ENCODE assay signal across 21 cellular contexts in genomic region chr3:29481249-29481648, GRCh38.
DNase-seq lines count a peak whose midpoint lies in the region; ATAC-seq, FAIRE-seq and TF ChIP-seq lines count a peak whose summit lies in the region.
"Had no signal": no experiment of that assay in that cellular context is flagged by ENCODE, and none has a peak within 500 bp of the region (broad histone marks: within the 10 kb centered on the region; RNA-seq: fewer than 3 reads in every experiment).

No MANE protein-coding gene starts in this region.

- H3K79me2 ChIP-seq in astrocyte (ENCODE audit: insufficient read depth, low read length): no peaks in the 10 kb centered on the region

- no peaks in the 10 kb centered on the region for H3K9me3 ChIP-seq in astrocyte (ENCODE audit: insufficient read depth, low read depth, low read length)
- H3K9me3 ChIP-seq: BLaER1, Caco-2 had no signal

- TF ChIP-seq EP300 in Ishikawa (IDR thresholded peaks at IDR 0.05; ENCODE audit: borderline replicate concordance): peak; percentile 93

- no peak overlapping the region for H3K4me3 Mint-ChIP-seq in astrocyte (ENCODE audit: unreplicated experiment)
- H3K4me3 Mint-ChIP-seq: B cell; CD4-positive, CD25-positive, alpha-beta regulatory T cell; CD8-positive, alpha-beta T cell; H9 had no signal

- TF ChIP-seq CTCF in astrocyte (IDR thresholded peaks at IDR 0.05; ENCODE audit: insufficient read depth, low read depth, low read length): no peak

- H4K20me1 ChIP-seq in astrocyte (ENCODE audit: insufficient read depth, low read length): peaks cover 5% of the 10 kb centered on the region
- H4K20me1 ChIP-seq: BLaER1 had no signal

- no peak overlapping the region for H3K27ac ChIP-seq in astrocyte (ENCODE audit: low read depth, low read length)
- H3K27ac ChIP-seq: 22Rv1, BLaER1, C4-2B, GM23248 had no signal

- no peak overlapping the region for H3K27ac Mint-ChIP-seq in astrocyte (ENCODE audit: unreplicated experiment)
- H3K27ac Mint-ChIP-seq in activated naive CD4-positive, alpha-beta T cell treated with anti-CD3 and anti-CD28 coated beads, Interleukin-2, amount 50 U/mL, for 72 hours: no peak overlapping the region
- H3K27ac Mint-ChIP-seq: B cell; CD4-positive, CD25-positive, alpha-beta regulatory T cell; CD8-positive, alpha-beta T cell; H9 had no signal

- no peak for ATAC-seq in activated naive CD4-positive, alpha-beta T cell treated with anti-CD3 and anti-CD28 coated beads, Interleukin-2, amount 50 U/mL, for 72 hours
- no peak for ATAC-seq in GM18498 (IDR thresholded peaks at IDR 0.05; ENCODE audit: unreplicated experiment)
- ATAC-seq: CD8-positive, alpha-beta T cell; HCT116 had no signal

- H3K9me3 Mint-ChIP-seq in astrocyte (ENCODE audit: unreplicated experiment): peaks cover 3% of the 10 kb centered on the region
- no peaks in the 10 kb centered on the region for H3K9me3 Mint-ChIP-seq in activated naive CD4-positive, alpha-beta T cell treated with anti-CD3 and anti-CD28 coated beads, Interleukin-2, amount 50 U/mL, for 72 hours
- H3K9me3 Mint-ChIP-seq: CD8-positive, alpha-beta T cell; H9 had no signal

- H3K27me3 ChIP-seq in astrocyte (ENCODE audit: insufficient read depth, low read length): no peaks in the 10 kb centered on the region
- H3K27me3 ChIP-seq: BLaER1 had no signal

- FAIRE-seq in astrocyte (lab: Jason Lieb, UNC): peak; percentile 43
- FAIRE-seq: A204.1, GM12891, GM19239 had no signal

- DNase-seq in DMS79 (lab: John Stamatoyannopoulos, UW) (peak; percentile 42), astrocyte (ENCODE audit: low read depth) (no peak), dermis blood vessel endothelial cell (no peak)
- DNase-seq in activated naive CD4-positive, alpha-beta T cell treated with anti-CD3 and anti-CD28 coated beads, Interleukin-2, amount 50 U/mL, for 72 hours (ENCODE audit: low spot score in 2 of 2): no peak
- DNase-seq: Caco-2; CD4-positive, CD25-positive, alpha-beta regulatory T cell; CD8-positive, alpha-beta T cell; DMS153; GF-D8; GM23248; H9 had no signal

- H3K4me3 ChIP-seq in astrocyte (ENCODE audit: insufficient read depth, low read depth, low read length): no peak overlapping the region
- H3K4me3 ChIP-seq: BLaER1, GM23248 had no signal

- no peaks in the 10 kb centered on the region for H3K27me3 Mint-ChIP-seq in astrocyte (ENCODE audit: low read depth, unreplicated experiment)
- H3K27me3 Mint-ChIP-seq: B cell; CD4-positive, CD25-positive, alpha-beta regulatory T cell had no signal

- 0 out of 2 replicates have a peak, but pooled peaks have one; percentile 9 for TF ChIP-seq RAD21 in Ishikawa (IDR thresholded peaks at IDR 0.05; ENCODE audit: low read depth)

- H3K4me1 ChIP-seq in astrocyte (ENCODE audit: insufficient read depth, low read length): no peaks in the 10 kb centered on the region
- H3K4me1 ChIP-seq: BLaER1 had no signal

- no peaks in the 10 kb centered on the region for H3K36me3 ChIP-seq in astrocyte (ENCODE audit: insufficient read depth, low read length)
- H3K36me3 ChIP-seq: BLaER1 had no signal

- H3K9ac ChIP-seq in astrocyte (ENCODE audit: low read length): no peak overlapping the region
- H3K9ac ChIP-seq: BLaER1, GM23248 had no signal

- peaks cover 6% of the 10 kb centered on the region for H3K4me1 Mint-ChIP-seq in astrocyte (ENCODE audit: low read depth, unreplicated experiment)
- H3K4me1 Mint-ChIP-seq: B cell had no signal

- peaks cover 4% of the 10 kb centered on the region for H3K36me3 Mint-ChIP-seq in astrocyte (ENCODE audit: low read depth, unreplicated experiment)
- no peaks in the 10 kb centered on the region for H3K36me3 Mint-ChIP-seq in activated naive CD4-positive, alpha-beta T cell treated with anti-CD3 and anti-CD28 coated beads, Interleukin-2, amount 50 U/mL, for 72 hours
- H3K36me3 Mint-ChIP-seq: CD8-positive, alpha-beta T cell had no signal

- H2AFZ ChIP-seq in astrocyte (ENCODE audit: low read depth, low read length): no peak overlapping the region
- H2AFZ ChIP-seq: GM23248 had no signal

- H3K4me2 ChIP-seq in astrocyte (ENCODE audit: low read length): no peak overlapping the region
- H3K4me2 ChIP-seq: BLaER1 had no signal

TF ChIP-seq in Ishikawa, 13 proteins besides CTCF, POLR2A, EP300 and RAD21:
- TF ChIP-seq CEBPB (IDR thresholded peaks at IDR 0.05) (0 out of 2 replicates have a peak, but pooled peaks have one; percentile 19), NFIC (IDR thresholded peaks at IDR 0.05) (peak; percentile 92), FOXM1 (IDR thresholded peaks at IDR 0.05; ENCODE audit: borderline replicate concordance, low read depth) (peak; percentile 81), EGR1 (IDR thresholded peaks at IDR 0.05) (no peak), YY1 (IDR thresholded peaks at IDR 0.05; ENCODE audit: low read depth) (peak; percentile 46; the same call in 1 of the 2 replicates), REST (IDR thresholded peaks at IDR 0.05; ENCODE audit: low read depth) (no peak), TCF12 (IDR thresholded peaks at IDR 0.05; ENCODE audit: low read depth) (peak; percentile 83), MAX (IDR thresholded peaks at IDR 0.05) (no peak), ZBTB7A (IDR thresholded peaks at IDR 0.05; ENCODE audit: low read depth) (no peak), TEAD4 (IDR thresholded peaks at IDR 0.05) (peak; percentile 80), CREB1 (IDR thresholded peaks at IDR 0.05; ENCODE audit: low read depth) (no peak), USF1 (IDR thresholded peaks at IDR 0.05) (no peak), TAF1 (IDR thresholded peaks at IDR 0.05; ENCODE audit: low read depth) (no peak)
